In the genomic region with DNA sequence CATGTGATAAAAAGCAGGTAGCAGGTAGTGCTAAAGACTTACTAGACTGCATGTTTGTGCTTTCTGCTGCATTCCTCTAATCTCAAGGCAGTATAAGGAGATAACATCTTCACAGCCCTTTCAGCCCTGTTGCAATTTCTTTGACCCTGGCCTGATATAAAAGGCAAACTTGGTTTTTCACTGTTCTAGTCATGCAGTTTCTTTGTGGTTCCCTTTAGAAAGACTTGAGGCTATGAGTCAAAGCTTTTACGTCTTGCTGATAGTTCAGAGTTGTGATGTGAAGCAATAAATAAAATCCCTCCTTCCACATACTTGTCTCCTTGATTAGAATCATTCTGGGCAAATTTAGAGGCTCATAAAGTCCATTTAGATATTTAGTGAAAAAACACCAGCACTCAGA, we compare ENCODE assay signal across 10 cellular contexts.
DNase-seq lines count a peak whose midpoint lies in the region; ATAC-seq, FAIRE-seq and TF ChIP-seq lines count a peak whose summit lies in the region.
"Had no signal": no experiment of that assay in that cellular context is flagged by ENCODE, and none has a peak within 500 bp of the region (broad histone marks: within the 10 kb centered on the region; RNA-seq: fewer than 3 reads in every experiment).

No MANE protein-coding gene starts in this region.

- FAIRE-seq in GM12892 (lab: Jason Lieb, UNC), result no peak

- peak; percentile 96 for ATAC-seq in RWPE2 (ENCODE audit: low read depth)

- no peaks in the 10 kb centered on the region for H3K36me3 ChIP-seq in RWPE2 (ENCODE audit: low read depth)
- H3K36me3 ChIP-seq: sigmoid colon had no signal

- H3K4me1 ChIP-seq in RWPE2 (ENCODE audit: insufficient read depth, poor library complexity, severe bottlenecking), result peaks cover 34% of the 10 kb centered on the region

- H3K27me3 ChIP-seq in RWPE2 (ENCODE audit: insufficient read depth, poor library complexity, severe bottlenecking), result no peaks in the 10 kb centered on the region
- H3K27me3 ChIP-seq: sigmoid colon had no signal

- TF ChIP-seq CTCF in RWPE2 (IDR thresholded peaks at IDR 0.05; ENCODE audit: poor library complexity, severe bottlenecking) (no peak), fibroblast of mammary gland (conservative IDR thresholded peaks at IDR 0.05; ENCODE audit: control insufficient read depth, insufficient read depth, low read depth, low read length) (no peak), retinal pigment epithelial cell (conservative IDR thresholded peaks at IDR 0.05; ENCODE audit: low read depth, low read length) (no peak)

- H3K27ac ChIP-seq in RWPE2 (ENCODE audit: poor library complexity, severe bottlenecking), result peak overlapping the region; percentile 68

- intact Hi-C loops in cardiac septum (cut with DNase I), result no loop called here

- peak; percentile 87 for DNase-seq in HCEC 1CT
- no peak for DNase-seq in RWPE2 (ENCODE audit: low spot score)
- DNase-seq in fibroblast of mammary gland (ENCODE audit: low read depth), result peak; percentile 91
- DNase-seq in retinal pigment epithelial cell (ENCODE audit: low read depth), result peak; percentile 73
- no peak for DNase-seq in cardiac septum (ENCODE audit: low spot score)
- no peak for DNase-seq in HUDEP-2 (lab: John Stamatoyannopoulos, UW; ENCODE audit: unreplicated experiment in 76 of 76)
- no peak for DNase-seq in NCI-H2081 treated with DMSO at 0.1 percent for 48 hours (lab: John Stamatoyannopoulos, UW)
- no peak for DNase-seq in GM12892 (ENCODE audit: insufficient read length)
- DNase-seq: NCI-H526 treated with DMSO at 0.1 percent for 48 hours, sigmoid colon had no signal

- H3K4me3 ChIP-seq in RWPE2 (ENCODE audit: severe bottlenecking), result no peak overlapping the region
- no peak overlapping the region for H3K4me3 ChIP-seq in fibroblast of mammary gland (ENCODE audit: control insufficient read depth, low read depth, low read length)
- H3K4me3 ChIP-seq in retinal pigment epithelial cell (ENCODE audit: low read length), result no peak overlapping the region
- H3K4me3 ChIP-seq: sigmoid colon had no signal

- H3K9me3 ChIP-seq in RWPE2 (ENCODE audit: severe bottlenecking), result no peaks in the 10 kb centered on the region
- H3K9me3 ChIP-seq: sigmoid colon had no signal

- TF ChIP-seq POLR2A in GM12892 (IDR thresholded peaks at IDR 0.05; ENCODE audit: low read depth, low read length), result no peak

Comparison
In these comparisons a context has a peak if more than half of its experiments do, and no peak if none do; other contexts are left out.
1. DNase-seq: peak in HCEC 1CT (single experiment), fibroblast of mammary gland (single experiment) and retinal pigment epithelial cell (single experiment); none in RWPE2 (single experiment), cardiac septum (single experiment), HUDEP-2 (0 of 76), NCI-H2081 treated with DMSO at 0.1 percent for 48 hours (single experiment) and GM12892 (single experiment).